ENCODE assay signal across 29 cellular contexts in genomic region chr21:36482181-36482580, GRCh38. TPM values are rescaled to one million over a fixed set of nuclear protein-coding genes. Genes with fewer than 3 reads are reported as not detected.
"Had no signal": no experiment of that assay in that cellular context is flagged by ENCODE, and none has a peak within 500 bp of the region (broad histone marks: within the 10 kb centered on the region; RNA-seq: fewer than 3 reads in every experiment).

No MANE protein-coding gene starts in this region.

- H3K4me3 Mint-ChIP-seq: dendritic cell treated with granulocyte-macrophage colony-stimulating factor and Interleukin-4, amounts not matched to agents 40 ng/mL and 50 ng/mL, for 4 days; effector memory CD8-positive, alpha-beta T cell; endodermal cell; immature natural killer cell; mesothelial cell of epicardium; naive B cell had no signal

- H3K9me3 ChIP-seq: colonic mucosa, esophagus squamous epithelium, gastrocnemius medialis, heart right ventricle, left ventricle myocardium inferior, lower lobe of right lung, mucosa of descending colon had no signal

- H3K4me3 ChIP-seq: colonic mucosa, esophagus squamous epithelium, gastrocnemius medialis, heart right ventricle, left ventricle myocardium inferior, lower lobe of right lung, mucosa of descending colon had no signal

- H3K27ac ChIP-seq: colonic mucosa, epithelial cell of prostate, esophagus squamous epithelium, gastrocnemius medialis, heart right ventricle, left ventricle myocardium inferior, lower lobe of right lung had no signal

- H3K36me3 Mint-ChIP-seq: immature natural killer cell, mesothelial cell of epicardium, naive B cell had no signal

- ATAC-seq: effector memory CD8-positive, alpha-beta T cell; esophagus mucosa; gastrocnemius medialis; heart right ventricle; left colon; lower lobe of right lung; mucosa of descending colon had no signal

- H3K36me3 ChIP-seq: colonic mucosa, esophagus squamous epithelium, gastrocnemius medialis, heart right ventricle, left ventricle myocardium inferior, lower lobe of right lung had no signal

- DNase-seq: colonic mucosa; cortex of kidney; effector CD8-positive, alpha-beta T cell; effector memory CD8-positive, alpha-beta T cell; endodermal cell; erythroblast; esophagus squamous epithelium; foreskin fibroblast; gastrocnemius medialis; glutamatergic neuron; head of caudate nucleus; heart right ventricle; hippocampal formation; immature natural killer cell; islet precursor cell; kidney; kidney glomerular epithelial cell; left colon; left ventricle myocardium inferior; lower lobe of right lung; mesenchymal stem cell; mucosa of descending colon; naive B cell had no signal

- H3K9me3 Mint-ChIP-seq: dendritic cell treated with granulocyte-macrophage colony-stimulating factor and Interleukin-4, amounts not matched to agents 40 ng/mL and 50 ng/mL, for 4 days; effector memory CD8-positive, alpha-beta T cell; endodermal cell; immature natural killer cell; mesothelial cell of epicardium; naive B cell had no signal

- H3K4me1 ChIP-seq: colonic mucosa had no signal

- H3K4me1 Mint-ChIP-seq: immature natural killer cell, naive B cell had no signal

- H3K27ac Mint-ChIP-seq: dendritic cell treated with granulocyte-macrophage colony-stimulating factor and Interleukin-4, amounts not matched to agents 40 ng/mL and 50 ng/mL, for 4 days; effector memory CD8-positive, alpha-beta T cell; endodermal cell; immature natural killer cell; mesothelial cell of epicardium; naive B cell had no signal

- H3K27me3 ChIP-seq: colonic mucosa, esophagus squamous epithelium, gastrocnemius medialis, heart right ventricle had no signal

RNA-seq across cellular contexts. Expression of gene CLDN14, which starts 2.3 kb away (rescaled TPM):
- total RNA-seq: endodermal cell, esophagus mucosa, esophagus squamous epithelium, heart right ventricle, left ventricle myocardium inferior, lower lobe of right lung, lung microvascular endothelial cell, mesenteric fat pad, mesothelial cell of epicardium had no signal
- polyA plus RNA-seq: immature natural killer cell had no signal
